In the genomic region with DNA sequence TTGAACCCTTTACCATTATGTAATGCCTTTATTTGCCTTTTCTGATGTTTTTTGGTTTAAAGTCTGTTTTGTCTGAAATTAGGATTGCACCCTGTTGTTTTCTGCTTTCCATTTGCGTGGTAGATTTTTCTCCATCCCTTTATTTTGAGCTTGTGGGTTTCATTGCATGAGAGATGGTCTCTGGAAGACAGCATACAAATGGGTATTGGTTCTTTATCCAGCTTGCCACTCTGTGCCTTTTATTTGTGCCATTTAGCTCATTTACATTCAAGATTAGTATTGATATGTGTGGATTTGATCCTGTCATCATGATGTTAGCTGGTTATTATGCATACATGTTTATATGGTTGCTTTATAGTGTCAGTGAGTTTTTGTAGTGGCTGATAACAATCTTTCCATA, we compare ENCODE assay signal across 30 cellular contexts.
"Had no signal": no experiment of that assay in that cellular context is flagged by ENCODE, and none has a peak within 500 bp of the region (broad histone marks: within the 10 kb centered on the region; RNA-seq: fewer than 3 reads in every experiment).

No MANE protein-coding gene starts in this region.

- H3K4me3 ChIP-seq: adrenal gland, ascending aorta, body of pancreas, breast epithelium, cardiac muscle cell had no signal

- H3K27me3 ChIP-seq: adrenal gland, ascending aorta, body of pancreas, brain microvascular endothelial cell, breast epithelium, cardiac muscle cell had no signal

- DNase-seq: activated effector memory CD4-positive, alpha-beta T cell treated with anti-CD3 and anti-CD28 coated beads, Interleukin-2, amount 50 U/mL, for 16 hours; activated effector memory CD4-positive, alpha-beta T cell treated with Interleukin-2 at 50 U/mL for 16 hours; activated gamma-delta T cell; activated gamma-delta T cell treated with Interleukin-2 at 50 U/mL for 16 hours; activated naive CD4-positive, alpha-beta T cell; activated naive CD4-positive, alpha-beta T cell treated with anti-CD3 and anti-CD28 coated beads for 36 hours; activated naive CD4-positive, alpha-beta T cell treated with anti-CD3 and anti-CD28 coated beads, Interleukin-2, amount 10 ng/mL, durations not matched to agents 7 days and 5 days; activated naive CD4-positive, alpha-beta T cell treated with anti-CD3 and anti-CD28 coated beads, Interleukin-2, amount 50 U/mL, for 16 hours; activated naive CD4-positive, alpha-beta T cell treated with Interleukin-2 at 50 U/mL for 16 hours; activated naive CD8-positive, alpha-beta T cell treated with anti-CD3 and anti-CD28 coated beads for 36 hours; activated naive CD8-positive, alpha-beta T cell treated with anti-CD3 and anti-CD28 coated beads, Interleukin-2, amount 10 ng/mL, durations not matched to agents 7 days and 5 days; activated naive CD8-positive, alpha-beta T cell treated with anti-CD3 and anti-CD28 coated beads, Interleukin-2, amount 50 U/mL, for 24 hours; activated T-cell treated with anti-CD3 and anti-CD28 coated beads, Interleukin-2, amount 50 U/mL, for 1 hour; activated T-cell treated with anti-CD3 and anti-CD28 coated beads, Interleukin-2, amount 50 U/mL, for 24 hours; activated T-cell treated with anti-CD3 and anti-CD28 coated beads, Interleukin-2, amount 50 U/mL, for 4 hours; activated T-cell treated with anti-CD3 and anti-CD28 coated beads, Interleukin-2, amount 50 U/mL, for 48 hours; activated T-cell treated with anti-CD3 and anti-CD28 coated beads, Interleukin-2, amount 50 U/mL, for 72 hours; adrenal gland; amniotic stem cell; amygdala; anterior cingulate cortex; aorta; body of pancreas; brain microvascular endothelial cell; caudate nucleus; central memory CD4-positive, alpha-beta T cell; cerebellar nuclear complex had no signal

- H3K9me3 ChIP-seq: adrenal gland, body of pancreas had no signal

- H3K4me1 ChIP-seq: adrenal gland, ascending aorta, body of pancreas, breast epithelium had no signal

- H3K27ac ChIP-seq: adrenal gland, ascending aorta, body of pancreas, brain microvascular endothelial cell, breast epithelium, cardiac muscle cell had no signal

- H3K36me3 ChIP-seq: adrenal gland, ascending aorta, brain microvascular endothelial cell, breast epithelium, cardiac muscle cell had no signal
